ENCODE assay signal across 36 cellular contexts in genomic region chr2:15899751-15900493, GRCh38. TPM values are rescaled to one million over a fixed set of nuclear protein-coding genes. Genes with fewer than 3 reads are reported as not detected.
"Had no signal": no experiment of that assay in that cellular context is flagged by ENCODE, and none has a peak within 500 bp of the region (broad histone marks: within the 10 kb centered on the region; RNA-seq: fewer than 3 reads in every experiment).

No MANE protein-coding gene starts in this region.

- H3K27me3 Mint-ChIP-seq: activated CD4-positive, alpha-beta memory T cell treated with anti-CD3 and anti-CD28 coated beads, Interleukin-2, amount 10 ng/mL, durations not matched to agents 7 days and 5 days; activated CD4-positive, alpha-beta T cell treated with anti-CD3 and anti-CD28 coated beads, Interleukin-2, amount 10 ng/mL, durations not matched to agents 7 days and 5 days; activated CD8-positive, alpha-beta memory T cell treated with anti-CD3 and anti-CD28 coated beads, Interleukin-2, amount 10 ng/mL, durations not matched to agents 7 days and 5 days; activated naive CD4-positive, alpha-beta T cell treated with anti-CD3 and anti-CD28 coated beads, Interleukin-2, amount 10 ng/mL, durations not matched to agents 7 days and 5 days; activated naive CD4-positive, alpha-beta T cell treated with anti-CD3 and anti-CD28 coated beads, Interleukin-2, amount 50 U/mL, for 24 hours had no signal

- H3K4me1 ChIP-seq: ascending aorta, colonic mucosa had no signal

- H3K36me3 Mint-ChIP-seq: activated CD8-positive, alpha-beta memory T cell treated with anti-CD3 and anti-CD28 coated beads, Interleukin-2, amount 10 ng/mL, durations not matched to agents 7 days and 5 days; activated naive CD4-positive, alpha-beta T cell treated with anti-CD3 and anti-CD28 coated beads, Interleukin-2, amount 10 ng/mL, durations not matched to agents 7 days and 5 days; activated naive CD4-positive, alpha-beta T cell treated with anti-CD3 and anti-CD28 coated beads, Interleukin-2, amount 50 U/mL, for 24 hours; activated naive CD8-positive, alpha-beta T cell; activated naive CD8-positive, alpha-beta T cell treated with anti-CD3 and anti-CD28 coated beads, Interleukin-2, amount 10 ng/mL, durations not matched to agents 7 days and 5 days; brain had no signal

- DNase-seq: activated CD4-positive, alpha-beta memory T cell treated with anti-CD3 and anti-CD28 coated beads, Interleukin-2, amount 10 ng/mL, durations not matched to agents 7 days and 5 days; activated CD4-positive, alpha-beta T cell treated with anti-CD3 and anti-CD28 coated beads for 1 hour; activated CD4-positive, alpha-beta T cell treated with anti-CD3 and anti-CD28 coated beads for 36 hours; activated CD4-positive, alpha-beta T cell treated with anti-CD3 and anti-CD28 coated beads for 48 hours; activated CD4-positive, alpha-beta T cell treated with anti-CD3 and anti-CD28 coated beads, Interleukin-2, amount 10 ng/mL, durations not matched to agents 7 days and 5 days; activated CD4-positive, alpha-beta T cell treated with anti-CD3 and anti-CD28 coated beads, Interleukin-2, amount 50 U/mL, for 48 hours; activated CD4-positive, CD25-positive, alpha-beta regulatory T cell; activated CD8-positive, alpha-beta memory T cell treated with anti-CD3 and anti-CD28 coated beads for 24 hours; activated CD8-positive, alpha-beta memory T cell treated with anti-CD3 and anti-CD28 coated beads, Interleukin-2, amount 10 ng/mL, durations not matched to agents 7 days and 5 days; activated CD8-positive, alpha-beta memory T cell treated with anti-CD3 and anti-CD28 coated beads, Interleukin-2, amount 50 U/mL, for 48 hours; activated CD8-positive, alpha-beta T cell treated with anti-CD3 and anti-CD28 coated beads, Interleukin-2, amount 10 ng/mL, durations not matched to agents 7 days and 5 days; activated effector memory CD4-positive, alpha-beta T cell treated with Interleukin-2 at 50 U/mL for 16 hours; activated gamma-delta T cell; activated naive CD4-positive, alpha-beta T cell treated with anti-CD3 and anti-CD28 coated beads, Interleukin-2, amount 10 ng/mL, durations not matched to agents 7 days and 5 days; activated naive CD4-positive, alpha-beta T cell treated with Interleukin-2 at 50 U/mL for 16 hours; activated naive CD8-positive, alpha-beta T cell treated with anti-CD3 and anti-CD28 coated beads, Interleukin-2, amount 10 ng/mL, durations not matched to agents 7 days and 5 days; activated naive CD8-positive, alpha-beta T cell treated with anti-CD3 and anti-CD28 coated beads, Interleukin-2, amount 50 U/mL, for 24 hours; activated T-cell treated with anti-CD3 and anti-CD28 coated beads, Interleukin-2, amount 50 U/mL, for 24 hours; activated T-cell treated with anti-CD3 and anti-CD28 coated beads, Interleukin-2, amount 50 U/mL, for 48 hours; amygdala; anterior cingulate cortex; caudate nucleus; cerebellar nuclear complex; colonic mucosa; T-helper 2 cell; T-helper 9 cell had no signal

- H3K9me3 Mint-ChIP-seq: activated T-cell treated with anti-CD3 and anti-CD28 coated beads, Interleukin-2, amount 50 U/mL, for 24 hours had no signal

- H3K27me3 ChIP-seq: ascending aorta, cardiac muscle cell, colonic mucosa had no signal

- H3K27ac ChIP-seq: ascending aorta, cardiac muscle cell, colonic mucosa, VCaP had no signal

- H3K9me3 ChIP-seq: colonic mucosa had no signal

- H3K4me1 Mint-ChIP-seq: activated CD4-positive, alpha-beta memory T cell treated with anti-CD3 and anti-CD28 coated beads, Interleukin-2, amount 10 ng/mL, durations not matched to agents 7 days and 5 days; activated CD4-positive, alpha-beta T cell treated with anti-CD3 and anti-CD28 coated beads for 36 hours; activated CD4-positive, alpha-beta T cell treated with anti-CD3 and anti-CD28 coated beads, Interleukin-2, amount 10 ng/mL, durations not matched to agents 7 days and 5 days; activated CD8-positive, alpha-beta memory T cell treated with anti-CD3 and anti-CD28 coated beads, Interleukin-2, amount 10 ng/mL, durations not matched to agents 7 days and 5 days; activated naive CD4-positive, alpha-beta T cell treated with anti-CD3 and anti-CD28 coated beads, Interleukin-2, amount 10 ng/mL, durations not matched to agents 7 days and 5 days; activated naive CD4-positive, alpha-beta T cell treated with anti-CD3 and anti-CD28 coated beads, Interleukin-2, amount 50 U/mL, for 24 hours; activated naive CD8-positive, alpha-beta T cell treated with anti-CD3 and anti-CD28 coated beads, Interleukin-2, amount 10 ng/mL, durations not matched to agents 7 days and 5 days; activated naive CD8-positive, alpha-beta T cell treated with anti-CD3 and anti-CD28 coated beads, Interleukin-2, amount 50 U/mL, for 24 hours; central memory CD8-positive, alpha-beta T cell had no signal

- H3K4me3 ChIP-seq: ascending aorta, cardiac muscle cell, colonic mucosa had no signal

- H3K27ac Mint-ChIP-seq: activated CD4-positive, alpha-beta memory T cell treated with anti-CD3 and anti-CD28 coated beads, Interleukin-2, amount 10 ng/mL, durations not matched to agents 7 days and 5 days; activated CD4-positive, alpha-beta T cell treated with anti-CD3 and anti-CD28 coated beads for 36 hours; activated CD4-positive, alpha-beta T cell treated with anti-CD3 and anti-CD28 coated beads, Interleukin-2, amount 10 ng/mL, durations not matched to agents 7 days and 5 days; activated CD8-positive, alpha-beta memory T cell treated with anti-CD3 and anti-CD28 coated beads, Interleukin-2, amount 10 ng/mL, durations not matched to agents 7 days and 5 days; activated CD8-positive, alpha-beta T cell treated with anti-CD3 and anti-CD28 coated beads, Interleukin-2, amount 10 ng/mL, durations not matched to agents 7 days and 5 days; activated naive CD4-positive, alpha-beta T cell treated with anti-CD3 and anti-CD28 coated beads, Interleukin-2, amount 10 ng/mL, durations not matched to agents 7 days and 5 days; activated naive CD4-positive, alpha-beta T cell treated with anti-CD3 and anti-CD28 coated beads, Interleukin-2, amount 50 U/mL, for 24 hours; activated naive CD8-positive, alpha-beta T cell; activated naive CD8-positive, alpha-beta T cell treated with anti-CD3 and anti-CD28 coated beads, Interleukin-2, amount 10 ng/mL, durations not matched to agents 7 days and 5 days; activated naive CD8-positive, alpha-beta T cell treated with anti-CD3 and anti-CD28 coated beads, Interleukin-2, amount 50 U/mL, for 24 hours; activated T-cell treated with anti-CD3 and anti-CD28 coated beads, Interleukin-2, amount 50 U/mL, for 24 hours; activated T-helper 2 cell treated with anti-CD3 and anti-CD28 coated beads, Interferon-gamma antibody, Interleukin-2, Interleukin-4, amounts not matched to agents 10 μg/mL and 5 μg/mL and 100 μg/mL, durations not matched to agents 14 hours and 24 hours and 36 hours; brain; T-helper 2 cell treated with Interferon-gamma antibody and Interleukin-4, amounts not matched to agents 5 μg/mL and 100 μg/mL, for 36 hours had no signal

- H3K4me3 Mint-ChIP-seq: activated CD4-positive, alpha-beta memory T cell treated with anti-CD3 and anti-CD28 coated beads, Interleukin-2, amount 10 ng/mL, durations not matched to agents 7 days and 5 days; activated CD4-positive, alpha-beta T cell treated with anti-CD3 and anti-CD28 coated beads for 36 hours; activated CD4-positive, alpha-beta T cell treated with anti-CD3 and anti-CD28 coated beads, Interleukin-2, amount 10 ng/mL, durations not matched to agents 7 days and 5 days; activated CD8-positive, alpha-beta memory T cell treated with anti-CD3 and anti-CD28 coated beads, Interleukin-2, amount 10 ng/mL, durations not matched to agents 7 days and 5 days; activated CD8-positive, alpha-beta T cell treated with anti-CD3 and anti-CD28 coated beads, Interleukin-2, amount 10 ng/mL, durations not matched to agents 7 days and 5 days; activated naive CD4-positive, alpha-beta T cell treated with anti-CD3 and anti-CD28 coated beads, Interleukin-2, amount 10 ng/mL, durations not matched to agents 7 days and 5 days; activated naive CD4-positive, alpha-beta T cell treated with anti-CD3 and anti-CD28 coated beads, Interleukin-2, amount 50 U/mL, for 24 hours; activated naive CD8-positive, alpha-beta T cell; activated naive CD8-positive, alpha-beta T cell treated with anti-CD3 and anti-CD28 coated beads, Interleukin-2, amount 10 ng/mL, durations not matched to agents 7 days and 5 days; activated naive CD8-positive, alpha-beta T cell treated with anti-CD3 and anti-CD28 coated beads, Interleukin-2, amount 50 U/mL, for 24 hours; activated T-cell treated with anti-CD3 and anti-CD28 coated beads, Interleukin-2, amount 50 U/mL, for 24 hours; brain; central memory CD8-positive, alpha-beta T cell; T-helper 2 cell treated with Interferon-gamma antibody and Interleukin-4, amounts not matched to agents 5 μg/mL and 100 μg/mL, for 36 hours had no signal

- H3K36me3 ChIP-seq: ascending aorta, cardiac muscle cell, colonic mucosa had no signal

RNA-seq across cellular contexts. Expression of gene MYCN, which starts 40.4 kb away (rescaled TPM):
- total RNA-seq: activated CD4-positive, alpha-beta memory T cell treated with anti-CD3 and anti-CD28 coated beads, Interleukin-2, amount 10 ng/mL, durations not matched to agents 7 days and 5 days; activated CD4-positive, alpha-beta T cell treated with anti-CD3 and anti-CD28 coated beads, Interleukin-2, amount 10 ng/mL, durations not matched to agents 7 days and 5 days; activated CD8-positive, alpha-beta memory T cell treated with anti-CD3 and anti-CD28 coated beads, Interleukin-2, amount 10 ng/mL, durations not matched to agents 7 days and 5 days; activated CD8-positive, alpha-beta T cell treated with anti-CD3 and anti-CD28 coated beads, Interleukin-2, amount 10 ng/mL, durations not matched to agents 7 days and 5 days; activated naive CD8-positive, alpha-beta T cell treated with anti-CD3 and anti-CD28 coated beads, Interleukin-2, amount 10 ng/mL, durations not matched to agents 7 days and 5 days; activated T-helper 2 cell treated with anti-CD3 and anti-CD28 coated beads, Interferon-gamma antibody, Interleukin-2, Interleukin-4, amounts not matched to agents 10 μg/mL and 5 μg/mL and 100 μg/mL, durations not matched to agents 14 hours and 24 hours and 36 hours; ascending aorta; bronchial epithelial cell had no signal
